25 cellular contexts compared by ENCODE assay signal in genomic region chr3:124513610-124513997, GRCh38.
"Had no signal": no experiment of that assay in that cellular context is flagged by ENCODE, and none has a peak within 500 bp of the region (broad histone marks: within the 10 kb centered on the region; RNA-seq: fewer than 3 reads in every experiment).

No MANE protein-coding gene starts in this region.

- DNase-seq: activated B cell treated with CpG ODN at 0.5 μM for 24 hours; activated CD4-positive, alpha-beta memory T cell treated with anti-CD3 and anti-CD28 coated beads, Interleukin-2, amount 10 ng/mL, durations not matched to agents 7 days and 5 days; activated CD4-positive, alpha-beta T cell treated with anti-CD3 and anti-CD28 coated beads for 4 hours; activated CD8-positive, alpha-beta memory T cell treated with anti-CD3 and anti-CD28 coated beads, Interleukin-2, amount 10 ng/mL, durations not matched to agents 7 days and 5 days; activated naive CD4-positive, alpha-beta T cell treated with anti-CD3 and anti-CD28 coated beads for 36 hours; aorta; brain microvascular endothelial cell; central memory CD4-positive, alpha-beta T cell; heart left ventricle; islet precursor cell; left colon; lower lobe of right lung; midbrain; nephron progenitor cell; stimulated activated CD4-positive, alpha-beta T cell treated with anti-CD3 and anti-CD28 coated beads, Interleukin-15, amount 100 ng/mL, for 24 hours; stimulated activated CD4-positive, alpha-beta T cell treated with anti-CD3 and anti-CD28 coated beads, Interleukin-2, amount 100 ng/mL, for 48 hours; stimulated activated naive CD8-positive, alpha-beta T cell treated with anti-CD3 and anti-CD28 coated beads, Interleukin-15, amount 100 ng/mL, for 72 hours; T-cell had no signal

- H3K36me3 ChIP-seq: brain microvascular endothelial cell, gastroesophageal sphincter, lower lobe of right lung, prostate gland, right atrium auricular region, suprapubic skin had no signal

- H3K4me1 ChIP-seq: lower lobe of right lung, prostate gland, right atrium auricular region, suprapubic skin had no signal

- H3K27me3 ChIP-seq: brain microvascular endothelial cell, gastroesophageal sphincter, heart left ventricle, right atrium auricular region, suprapubic skin had no signal

- H3K9me3 ChIP-seq: gastroesophageal sphincter, heart left ventricle, lower lobe of right lung, prostate gland, right atrium auricular region, suprapubic skin had no signal

- H3K4me3 ChIP-seq: gastroesophageal sphincter, heart left ventricle, lower lobe of right lung, prostate gland, right atrium auricular region, skin epidermis, suprapubic skin had no signal

- H3K27ac ChIP-seq: brain microvascular endothelial cell, heart left ventricle, lower lobe of right lung, prostate gland, right atrium auricular region, skin epidermis, suprapubic skin had no signal

- ATAC-seq: activated CD8-positive, alpha-beta memory T cell treated with anti-CD3 and anti-CD28 coated beads, Interleukin-2, amount 10 ng/mL, durations not matched to agents 7 days and 5 days; gastroesophageal sphincter; heart left ventricle; left colon; SK-N-SH treated with all-trans-retinoic acid at 6 μM for 48 hours; stimulated activated naive CD8-positive, alpha-beta T cell treated with anti-CD3 and anti-CD28 coated beads, Interleukin-15, amount 100 ng/mL, for 72 hours; T-cell had no signal

- FAIRE-seq: colon had no signal
